In the genomic region with DNA sequence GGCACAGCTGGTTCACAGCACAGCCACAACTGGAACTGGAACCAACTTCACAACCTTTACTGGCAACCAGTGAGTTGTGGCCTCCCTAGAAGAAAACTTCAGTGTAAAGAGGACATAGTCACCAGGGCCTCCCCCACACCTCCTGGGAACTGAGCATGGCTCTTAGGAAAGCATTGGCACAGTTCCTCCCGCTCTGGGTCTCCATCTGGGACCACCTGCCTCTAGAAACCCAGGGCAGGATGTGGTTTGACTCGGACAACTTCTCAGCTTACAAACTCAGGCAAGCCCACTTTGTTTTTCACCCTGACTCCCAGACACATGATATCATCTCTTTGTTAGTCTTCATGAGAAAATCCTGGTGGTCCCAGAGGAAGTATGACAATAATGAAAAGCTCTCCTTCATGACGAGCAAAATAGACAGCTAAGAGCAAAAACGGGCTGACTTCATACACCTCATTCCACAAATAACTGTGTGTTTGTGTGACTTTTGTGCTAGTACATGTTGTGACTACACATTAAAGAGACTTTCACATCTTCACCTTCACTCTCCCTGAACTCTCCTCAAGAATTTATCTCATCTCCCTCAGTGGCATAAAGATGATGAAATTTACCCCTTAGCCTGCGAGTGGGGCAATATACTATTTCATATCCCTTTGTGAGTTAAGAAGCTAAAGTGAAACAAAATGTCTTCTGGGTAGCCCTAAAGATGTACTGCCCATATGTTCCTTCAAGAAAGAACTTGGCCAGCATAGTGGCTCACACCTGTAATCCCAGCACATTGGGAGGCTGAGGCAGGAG, we compare ENCODE assay signal across 9 cellular contexts.
DNase-seq lines count a peak whose midpoint lies in the region; ATAC-seq and TF ChIP-seq lines count a peak whose summit lies in the region.
"Had no signal": no experiment of that assay in that cellular context is flagged by ENCODE, and none has a peak within 500 bp of the region (broad histone marks: within the 10 kb centered on the region; RNA-seq: fewer than 3 reads in every experiment).

No MANE protein-coding gene starts in this region.

- no peaks in the 10 kb centered on the region for H4K20me1 ChIP-seq in OCI-LY7 (ENCODE audit: insufficient read depth, low read length)

- H3K4me3 ChIP-seq in OCI-LY7 (ENCODE audit: low read depth, low read length, poor library complexity, severe bottlenecking) (peak overlapping the region; percentile 43), tibial nerve (no peak overlapping the region), ascending aorta (no peak overlapping the region)
- no peak overlapping the region for H3K4me3 ChIP-seq in effector memory CD4-positive, alpha-beta T cell (ENCODE audit: insufficient read depth, low read depth, low read length, poor library complexity, severe bottlenecking)

- no peak overlapping the region for H2AFZ ChIP-seq in OCI-LY7 (ENCODE audit: low read length)

- H3K4me3 Mint-ChIP-seq in activated T-cell treated with anti-CD3 and anti-CD28 coated beads, Interleukin-2, amount 50 U/mL, for 72 hours: peak overlapping the region; percentile 36 to 66

- H3K4me1 ChIP-seq in OCI-LY7 (ENCODE audit: insufficient read depth, low read length, poor library complexity, severe bottlenecking): peaks cover 81% of the 10 kb centered on the region
- H3K4me1 ChIP-seq in effector memory CD4-positive, alpha-beta T cell (ENCODE audit: control insufficient read depth, insufficient read depth, low read length, poor library complexity, severe bottlenecking): peaks cover 4% of the 10 kb centered on the region
- H3K4me1 ChIP-seq in tibial nerve: peaks cover 0 to 9% (median 0%) of the 10 kb centered on the region in 4 donors
- H3K4me1 ChIP-seq in ascending aorta: no peaks in the 10 kb centered on the region

- peak overlapping the region; percentile 77 for H3K27ac ChIP-seq in OCI-LY7 (ENCODE audit: low read depth, low read length, poor library complexity, severe bottlenecking)
- H3K27ac ChIP-seq in effector memory CD4-positive, alpha-beta T cell (ENCODE audit: insufficient read depth, low read length, poor library complexity, severe bottlenecking): peak overlapping the region; percentile 13
- H3K27ac ChIP-seq in tibial nerve: peak overlapping the region in 3 of 4 donors; percentile 15 to 52 (median 34)
- H3K27ac ChIP-seq in caudate nucleus (ENCODE audit: low read depth, low read length): no peak overlapping the region
- H3K27ac ChIP-seq in ascending aorta: no peak overlapping the region

- no peak for DNase-seq in activated T-cell treated with anti-CD3 and anti-CD28 coated beads, Interleukin-2, amount 50 U/mL, for 72 hours
- DNase-seq in activated T-cell treated with anti-CD3 and anti-CD28 coated beads, Interleukin-2, amount 50 U/mL, for 1 hour: no peak
- DNase-seq in OCI-LY7 (ENCODE audit: low spot score) (peak; percentile 68), tibial nerve (ENCODE audit: low spot score in 2 of 2) (no peak), caudate nucleus (lab: John Stamatoyannopoulos, UW) (no peak), SK-N-DZ (ENCODE audit: low spot score) (no peak), ascending aorta (ENCODE audit: low spot score in 2 of 2) (no peak)
- DNase-seq in effector memory CD4-positive, alpha-beta T cell: no peak
- DNase-seq: NCI-H748 treated with DMSO at 0.1 percent for 48 hours had no signal

- peak overlapping the region; percentile 80 for H3K27ac Mint-ChIP-seq in activated T-cell treated with anti-CD3 and anti-CD28 coated beads, Interleukin-2, amount 50 U/mL, for 72 hours

- no peak for TF ChIP-seq POLR2A in tibial nerve (IDR thresholded peaks at IDR 0.05)

- H3K9me3 ChIP-seq in OCI-LY7 (ENCODE audit: low read length) (no peaks in the 10 kb centered on the region), tibial nerve (no peaks in the 10 kb centered on the region), ascending aorta (no peaks in the 10 kb centered on the region)
- no peaks in the 10 kb centered on the region for H3K9me3 ChIP-seq in effector memory CD4-positive, alpha-beta T cell (ENCODE audit: control insufficient read depth, low read length)

- no peak for TF ChIP-seq CTCF in OCI-LY7 (conservative IDR thresholded peaks at IDR 0.05; ENCODE audit: low read length)
- no peak for TF ChIP-seq CTCF in tibial nerve (IDR thresholded peaks at IDR 0.05)
- no peak for TF ChIP-seq CTCF in ascending aorta (IDR thresholded peaks at IDR 0.05)

- peaks cover 57% of the 10 kb centered on the region for H3K4me1 Mint-ChIP-seq in activated T-cell treated with anti-CD3 and anti-CD28 coated beads, Interleukin-2, amount 50 U/mL, for 72 hours (ENCODE audit: low read depth)

- H3K27me3 Mint-ChIP-seq in activated T-cell treated with anti-CD3 and anti-CD28 coated beads, Interleukin-2, amount 50 U/mL, for 72 hours (ENCODE audit: low read depth): no peaks in the 10 kb centered on the region

- POLR2A ChIA-PET in OCI-LY7 (lab: Charles Lee): interaction anchor here (0.7 to 1.8 kb wide), 5 partner anchors 11 to 71 kb away, joined by 3 to 9 read pairs (median 4); no protein-coding TSS in a partner anchor

- peaks cover 0 to 4% of the 10 kb centered on the region in 2 donors for H3K9me3 Mint-ChIP-seq in activated T-cell treated with anti-CD3 and anti-CD28 coated beads, Interleukin-2, amount 50 U/mL, for 72 hours

- BruUV-seq in OCI-LY7 (replicated peaks; lab: Mats Ljungman, UMichigan): no TSS peak

- H3K36me3 Mint-ChIP-seq in activated T-cell treated with anti-CD3 and anti-CD28 coated beads, Interleukin-2, amount 50 U/mL, for 72 hours (ENCODE audit: insufficient read depth in 2 of 2): peaks cover 2 to 8% of the 10 kb centered on the region in 2 donors

- peaks cover 42% of the 10 kb centered on the region; the same call in 1 of the 2 replicates for H3K79me2 ChIP-seq in OCI-LY7 (ENCODE audit: insufficient read depth, low read depth, low read length)

- ATAC-seq in activated T-cell treated with anti-CD3 and anti-CD28 coated beads, Interleukin-2, amount 50 U/mL, for 72 hours (replicated peaks in 1 of 2): peak; percentile 32 to 58

- 47 to 68% methylated on average over 3 to 5 of the region's 5 CpGs for WGBS in tibial nerve, 2 donors

- H3K36me3 ChIP-seq in OCI-LY7 (ENCODE audit: insufficient read depth, low read length): peaks cover 2% of the 10 kb centered on the region; the same call in 1 of the 2 replicates
- H3K36me3 ChIP-seq in effector memory CD4-positive, alpha-beta T cell (ENCODE audit: control insufficient read depth, insufficient read depth, low read length): no peaks in the 10 kb centered on the region
- H3K36me3 ChIP-seq in tibial nerve: no peaks in the 10 kb centered on the region
- H3K36me3 ChIP-seq in ascending aorta: no peaks in the 10 kb centered on the region

- H3K9me2 ChIP-seq in OCI-LY7 (ENCODE audit: insufficient read depth, low read length): no peaks in the 10 kb centered on the region

- CTCF ChIA-PET in OCI-LY7 (lab: Charles Lee; ENCODE audit: unreplicated experiment): interaction anchor here (0.8 to 1.5 kb wide), 2 partner anchors 28 kb away, joined by 3 read pairs; no protein-coding TSS in a partner anchor

- H3K27me3 ChIP-seq in effector memory CD4-positive, alpha-beta T cell (replicated peaks; ENCODE audit: control insufficient read depth, insufficient read depth, low read length, poor library complexity, severe bottlenecking): no peaks in the 10 kb centered on the region
- H3K27me3 ChIP-seq in tibial nerve (no peaks in the 10 kb centered on the region), ascending aorta (no peaks in the 10 kb centered on the region)

- TF ChIP-seq EP300 in tibial nerve (IDR thresholded peaks at IDR 0.05): no peak

- intact Hi-C loops in OCI-LY7 (cut with micrococcal nuclease; ENCODE audit: unreplicated experiment): loop anchor here (2.0 to 5.0 kb wide), 3 partner anchors 35 to 75 kb away; a partner anchor contains a TSS
- intact Hi-C loops in ascending aorta (cut with DNase I): no loop called here

- H3K4me2 ChIP-seq in OCI-LY7 (ENCODE audit: low read length): peak overlapping the region; percentile 74

Comparison
In these comparisons a context has a peak if more than half of its experiments do, and no peak if none do; other contexts are left out.
1. H3K27ac ChIP-seq: peak in OCI-LY7 (single experiment), effector memory CD4-positive, alpha-beta T cell (single experiment) and tibial nerve (3 of 4); none in caudate nucleus (single experiment) and ascending aorta (0 of 2).